In the genomic region with DNA sequence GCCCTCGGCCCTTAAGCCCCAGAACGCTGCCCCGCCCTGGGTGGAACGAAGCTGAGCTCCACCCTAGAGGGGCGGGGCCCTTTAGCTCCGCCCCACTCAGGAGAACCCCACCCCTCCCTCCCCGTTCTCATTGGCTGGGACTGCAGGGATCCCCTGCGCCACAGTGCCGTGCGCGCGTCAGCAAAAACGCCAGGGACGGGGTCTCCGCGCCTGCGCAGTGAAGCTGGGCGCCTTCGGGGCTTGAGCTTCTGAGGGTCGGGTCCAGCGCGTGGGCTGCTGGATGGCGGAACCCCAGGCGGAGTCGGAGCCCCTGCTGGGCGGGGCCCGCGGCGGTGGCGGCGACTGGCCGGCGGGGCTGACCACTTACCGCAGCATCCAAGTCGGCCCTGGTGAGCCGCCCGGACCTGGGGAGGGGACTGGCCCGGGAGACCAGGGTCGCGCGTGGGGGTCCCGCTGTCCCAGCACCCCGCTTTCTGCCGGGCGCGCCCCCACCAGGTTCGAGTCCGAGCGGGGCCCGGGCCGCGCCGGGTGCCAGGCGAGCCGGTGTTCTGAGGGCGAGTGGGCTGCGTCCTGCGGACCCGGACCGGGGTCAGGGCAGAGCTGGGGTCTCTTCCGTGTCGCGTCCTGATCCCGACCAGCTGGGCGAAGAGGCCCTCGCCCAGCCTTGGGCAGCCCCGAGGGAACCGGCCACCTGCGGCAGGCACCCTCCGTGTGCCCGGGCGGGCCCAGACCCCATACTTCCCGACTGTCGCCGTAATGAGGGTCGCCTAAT, we compare ENCODE assay signal across 8 cellular contexts. TPM values are rescaled to one million over a fixed set of nuclear protein-coding genes. Genes with fewer than 3 reads are reported as not detected.
DNase-seq lines count a peak whose midpoint lies in the region; ATAC-seq and TF ChIP-seq lines count a peak whose summit lies in the region.

Gene TPCN2, plus strand, starts transcription at position 215 of the 772 bp plus-strand sequence. Its CDS starts 66 bp downstream, at position 281.

- H3K36me3 Mint-ChIP-seq in activated T-cell treated with anti-CD3 and anti-CD28 coated beads, Interleukin-2, amount 50 U/mL, for 24 hours (ENCODE audit: low read depth) = no peaks in the 10 kb centered on the region

- peaks cover 20% of the 10 kb centered on the region for H3K4me1 Mint-ChIP-seq in activated T-cell treated with anti-CD3 and anti-CD28 coated beads, Interleukin-2, amount 50 U/mL, for 24 hours (ENCODE audit: low read depth)

- H3K27ac ChIP-seq in muscle layer of colon (ENCODE audit: low read depth, low read length) = peak within 1 kb of the TSS; percentile 94

- peak within 1 kb of the TSS; percentile 92 for H3K9ac ChIP-seq in muscle layer of colon (ENCODE audit: low read length)

- H3K27me3 ChIP-seq in muscle layer of colon (ENCODE audit: control insufficient read depth in 1 of 2, insufficient read depth in 2 of 2, low read length in 2 of 2) = no peaks in the 10 kb centered on the region

- H3K9me3 Mint-ChIP-seq in activated T-cell treated with anti-CD3 and anti-CD28 coated beads, Interleukin-2, amount 50 U/mL, for 24 hours = no peaks in the 10 kb centered on the region

- no peaks in the 10 kb centered on the region for H3K9me3 ChIP-seq in muscle layer of colon (ENCODE audit: low read length)

- H3K4me1 ChIP-seq in muscle layer of colon (ENCODE audit: insufficient read depth, low read length) = peaks cover 58% of the 10 kb centered on the region

- peak within 1 kb of the TSS; percentile 78 to 81 for H3K4me3 ChIP-seq in muscle layer of colon (ENCODE audit: low read depth in 1 of 2, low read length in 2 of 2)

- peak within 1 kb of the TSS; percentile 67 for H3K27ac Mint-ChIP-seq in activated T-cell treated with anti-CD3 and anti-CD28 coated beads, Interleukin-2, amount 50 U/mL, for 24 hours

- peak within 1 kb of the TSS; percentile 78 for H3K4me3 Mint-ChIP-seq in activated T-cell treated with anti-CD3 and anti-CD28 coated beads, Interleukin-2, amount 50 U/mL, for 24 hours

- peaks cover 9% of the 10 kb centered on the region for H3K36me3 ChIP-seq in muscle layer of colon (ENCODE audit: insufficient read depth, low read length)

- peaks cover 15% of the 10 kb centered on the region for H3K27me3 Mint-ChIP-seq in activated T-cell treated with anti-CD3 and anti-CD28 coated beads, Interleukin-2, amount 50 U/mL, for 24 hours

- DNase-seq in DMS53 (lab: John Stamatoyannopoulos, UW) (peak; percentile 97), KG1 (lab: John Stamatoyannopoulos, UW) (peak; percentile 99)
- DNase-seq in activated T-cell treated with anti-CD3 and anti-CD28 coated beads, Interleukin-2, amount 50 U/mL, for 24 hours = peak; percentile 94
- DNase-seq in stimulated activated CD8-positive, alpha-beta memory T cell treated with anti-CD3 and anti-CD28 coated beads, Interleukin-7, amount 100 ng/mL, for 1 hour (ENCODE audit: low read depth in 2 of 2) = peak; percentile 72 to 80

- peak; percentile 75 for ATAC-seq in GM21717 (IDR thresholded peaks at IDR 0.05; ENCODE audit: unreplicated experiment)
- ATAC-seq in esophagus mucosa = peak; percentile 97

TF ChIP-seq in PFSK-1, 5 proteins besides CTCF, POLR2A, EP300 and RAD21:
- peak; percentile 59 for TF ChIP-seq FOXP2 (optimal IDR thresholded peaks at IDR 0.05; ENCODE audit: borderline replicate concordance, extremely low read depth, extremely low read length, insufficient read depth)
- TF ChIP-seq TAF1 (IDR thresholded peaks at IDR 0.05; ENCODE audit: borderline replicate concordance, insufficient read depth, low read length) = no peak; the same call in 1 of the 2 replicates
- TF ChIP-seq SIN3A (IDR thresholded peaks at IDR 0.05; ENCODE audit: borderline replicate concordance, insufficient read depth, low read length) = 0 out of 2 replicates have a peak, but pooled peaks have one; percentile 32
- TF ChIP-seq POLR2AphosphoS5 (IDR thresholded peaks at IDR 0.05; ENCODE audit: low read depth, low read length) = peak; percentile 88
- TF ChIP-seq, protein P1, sequence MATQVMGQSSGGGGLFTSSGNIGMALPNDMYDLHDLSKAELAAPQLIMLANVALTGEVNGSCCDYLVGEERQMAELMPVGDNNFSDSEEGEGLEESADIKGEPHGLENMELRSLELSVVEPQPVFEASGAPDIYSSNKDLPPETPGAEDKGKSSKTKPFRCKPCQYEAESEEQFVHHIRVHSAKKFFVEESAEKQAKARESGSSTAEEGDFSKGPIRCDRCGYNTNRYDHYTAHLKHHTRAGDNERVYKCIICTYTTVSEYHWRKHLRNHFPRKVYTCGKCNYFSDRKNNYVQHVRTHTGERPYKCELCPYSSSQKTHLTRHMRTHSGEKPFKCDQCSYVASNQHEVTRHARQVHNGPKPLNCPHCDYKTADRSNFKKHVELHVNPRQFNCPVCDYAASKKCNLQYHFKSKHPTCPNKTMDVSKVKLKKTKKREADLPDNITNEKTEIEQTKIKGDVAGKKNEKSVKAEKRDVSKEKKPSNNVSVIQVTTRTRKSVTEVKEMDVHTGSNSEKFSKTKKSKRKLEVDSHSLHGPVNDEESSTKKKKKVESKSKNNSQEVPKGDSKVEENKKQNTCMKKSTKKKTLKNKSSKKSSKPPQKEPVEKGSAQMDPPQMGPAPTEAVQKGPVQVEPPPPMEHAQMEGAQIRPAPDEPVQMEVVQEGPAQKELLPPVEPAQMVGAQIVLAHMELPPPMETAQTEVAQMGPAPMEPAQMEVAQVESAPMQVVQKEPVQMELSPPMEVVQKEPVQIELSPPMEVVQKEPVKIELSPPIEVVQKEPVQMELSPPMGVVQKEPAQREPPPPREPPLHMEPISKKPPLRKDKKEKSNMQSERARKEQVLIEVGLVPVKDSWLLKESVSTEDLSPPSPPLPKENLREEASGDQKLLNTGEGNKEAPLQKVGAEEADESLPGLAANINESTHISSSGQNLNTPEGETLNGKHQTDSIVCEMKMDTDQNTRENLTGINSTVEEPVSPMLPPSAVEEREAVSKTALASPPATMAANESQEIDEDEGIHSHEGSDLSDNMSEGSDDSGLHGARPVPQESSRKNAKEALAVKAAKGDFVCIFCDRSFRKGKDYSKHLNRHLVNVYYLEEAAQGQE (IDR thresholded peaks at IDR 0.05; ENCODE audit: insufficient read depth in 1 of 2, low read depth in 2 of 2, low read length in 2 of 2) = peak in 1 of 2 experiments; percentile 38; a peak in 1 of 4 replicates

RNA-seq across cellular contexts. Expression of gene TPCN2, which starts in this region (rescaled TPM):
- 5.6 TPM for polyA plus RNA-seq in PFSK-1 (2012; ENCODE audit: insufficient read length, low read depth)
- total RNA-seq in esophagus mucosa = 6.6 TPM

Comparison
In these comparisons a context has a peak if more than half of its experiments do, and no peak if none do; other contexts are left out.
1. Peak in every context shown above with its lines: DNase-seq, ATAC-seq, H3K4me3 ChIP-seq and H3K27ac ChIP-seq.